In the genomic region with DNA sequence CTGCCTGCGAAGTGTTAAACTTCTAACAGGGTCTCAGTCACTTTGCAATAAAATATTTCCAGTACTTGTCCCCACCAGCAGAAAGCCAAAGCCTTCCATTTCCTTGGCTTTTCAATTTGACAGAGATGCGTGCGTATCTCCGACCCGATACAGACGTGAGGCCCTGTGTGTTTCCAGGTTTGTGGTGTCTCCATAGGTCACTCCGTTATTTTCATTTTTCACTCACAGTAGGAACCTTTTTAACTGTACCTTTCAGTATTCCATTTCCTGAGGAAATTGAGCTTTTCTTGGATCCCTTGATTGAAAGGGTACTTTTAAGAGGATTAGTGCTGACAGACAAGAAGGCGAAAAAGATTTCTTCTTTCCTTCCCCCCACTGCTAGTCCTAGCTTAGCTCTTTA, we compare ENCODE assay signal across 28 cellular contexts.
"Had no signal": no experiment of that assay in that cellular context is flagged by ENCODE, and none has a peak within 500 bp of the region (broad histone marks: within the 10 kb centered on the region; RNA-seq: fewer than 3 reads in every experiment).

No MANE protein-coding gene starts in this region.

- H3K4me1 ChIP-seq: prostate gland, stomach, testis, thyroid gland, transverse colon, vagina had no signal

- ATAC-seq: mucosa of descending colon; naive thymus-derived CD4-positive, alpha-beta T cell; pancreas; right cardiac atrium; sciatic nerve; stimulated activated naive B cell treated with anti-CD40 and anti-IgM and Interleukin-4, amounts not matched to agents 10 μg/mL and 1 μg/mL and 100 μg/mL, for 72 hours; stimulated activated naive CD8-positive, alpha-beta T cell treated with anti-CD3 and anti-CD28 coated beads, Interleukin-15, Interleukin-2, amounts not matched to agents 100 U/mL and 50 U/mL, for 24 hours had no signal

- H3K27me3 Mint-ChIP-seq: naive thymus-derived CD4-positive, alpha-beta T cell; stimulated activated naive B cell treated with anti-CD40 and anti-IgM and Interleukin-4, amounts not matched to agents 10 μg/mL and 1 μg/mL and 100 μg/mL, for 72 hours had no signal

- H3K9me3 ChIP-seq: left ventricle myocardium inferior, mucosa of descending colon, pancreas, prostate gland, stomach, testis, thyroid gland, transverse colon, upper lobe of left lung, vagina had no signal

- H3K36me3 ChIP-seq: left ventricle myocardium inferior, pancreas, prostate gland, stomach, thyroid gland, transverse colon, upper lobe of left lung, vagina had no signal

- H3K27ac Mint-ChIP-seq: naive thymus-derived CD4-positive, alpha-beta T cell; nephron; stimulated activated naive B cell treated with anti-CD40 and anti-IgM and Interleukin-4, amounts not matched to agents 10 μg/mL and 1 μg/mL and 100 μg/mL, for 72 hours had no signal

- H3K27me3 ChIP-seq: pancreas, stomach, testis, thyroid gland, transverse colon, upper lobe of left lung, vagina had no signal

- DNase-seq: islet precursor cell; left ventricle myocardium inferior; mesendoderm; midbrain; mucosa of descending colon; naive thymus-derived CD4-positive, alpha-beta T cell; nucleus accumbens; pancreas; posterior cingulate gyrus; retina; right cardiac atrium; stimulated activated CD4-positive, alpha-beta T cell treated with anti-CD3 and anti-CD28 coated beads, Interleukin-12 subunit alpha, Interleukin-12 subunit beta, amount 100 ng/mL, for 4 hours; stimulated activated CD4-positive, alpha-beta T cell treated with anti-CD3 and anti-CD28 coated beads, Interleukin-15, amount 100 ng/mL, for 24 hours; stimulated activated CD4-positive, alpha-beta T cell treated with anti-CD3 and anti-CD28 coated beads, Interleukin-2, amount 100 ng/mL, for 24 hours; stimulated activated CD4-positive, alpha-beta T cell treated with anti-CD3 and anti-CD28 coated beads, Interleukin-4, amount 100 ng/mL, for 1 hour; stimulated activated naive B cell treated with anti-CD40 and anti-IgM and Interleukin-4, amounts not matched to agents 10 μg/mL and 1 μg/mL and 100 μg/mL, for 72 hours; stimulated activated naive CD8-positive, alpha-beta T cell treated with anti-CD3 and anti-CD28 coated beads, Interleukin-15, Interleukin-2, amounts not matched to agents 100 U/mL and 50 U/mL, for 24 hours; stomach; testis; thyroid gland; transverse colon had no signal

- H3K4me3 Mint-ChIP-seq: naive thymus-derived CD4-positive, alpha-beta T cell; nephron; stimulated activated naive B cell treated with anti-CD40 and anti-IgM and Interleukin-4, amounts not matched to agents 10 μg/mL and 1 μg/mL and 100 μg/mL, for 72 hours had no signal

- H3K9me3 Mint-ChIP-seq: naive thymus-derived CD4-positive, alpha-beta T cell; nephron; stimulated activated naive B cell treated with anti-CD40 and anti-IgM and Interleukin-4, amounts not matched to agents 10 μg/mL and 1 μg/mL and 100 μg/mL, for 72 hours had no signal

- H3K27ac ChIP-seq: left ventricle myocardium inferior, pancreas, prostate gland, skin epidermis, stomach, testis, thyroid gland, transverse colon, upper lobe of left lung, vagina had no signal

- H3K4me3 ChIP-seq: left ventricle myocardium inferior, lung, mucosa of descending colon, pancreas, prostate gland, skin epidermis, stomach, testis, thyroid gland, transverse colon, upper lobe of left lung, vagina had no signal

- H3K4me1 Mint-ChIP-seq: nephron had no signal
